ENCODE assay signal across 9 cellular contexts in the genomic region with DNA sequence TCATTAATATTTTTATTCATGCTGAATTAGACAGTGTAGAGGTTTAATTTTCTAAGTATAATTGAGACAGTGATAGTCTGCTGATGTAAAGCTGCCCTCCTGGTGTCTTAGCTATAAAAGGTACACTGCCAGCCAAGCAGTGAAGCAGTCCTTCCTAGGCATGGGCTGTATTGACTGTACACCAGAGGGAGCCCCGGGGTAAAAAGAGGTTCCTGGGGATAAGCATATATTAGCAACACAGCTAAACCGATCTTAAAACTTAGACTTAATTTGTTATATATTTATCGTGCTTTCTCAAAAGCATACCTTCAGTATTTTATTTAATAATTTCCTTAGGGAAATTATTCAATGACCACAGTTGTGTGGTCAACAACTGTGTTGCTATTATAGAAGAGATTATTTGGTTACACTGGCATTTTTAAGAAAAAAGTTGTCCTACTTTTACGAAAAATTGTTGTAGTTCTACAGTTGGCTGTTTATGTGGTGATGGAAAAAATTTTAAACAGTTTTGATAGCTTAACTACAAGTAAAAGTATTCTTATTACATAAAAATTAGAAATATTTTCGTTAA.
DNase-seq lines count a peak whose midpoint lies in the region; ATAC-seq, FAIRE-seq and TF ChIP-seq lines count a peak whose summit lies in the region.
"Had no signal": no experiment of that assay in that cellular context is flagged by ENCODE, and none has a peak within 500 bp of the region (broad histone marks: within the 10 kb centered on the region; RNA-seq: fewer than 3 reads in every experiment).

No MANE protein-coding gene starts in this region.

- no peak overlapping the region for H3K27ac ChIP-seq in PC-9

- ATAC-seq in mucosa of descending colon = peak; percentile 68

- H4K20me1 ChIP-seq in PC-9 (ENCODE audit: insufficient read depth) = no peaks in the 10 kb centered on the region

- TF ChIP-seq CTCF in HFFc6 (IDR thresholded peaks at IDR 0.05) = peak; percentile 73
- TF ChIP-seq CTCF in PC-9 (conservative IDR thresholded peaks at IDR 0.05) = peak; percentile 57
- TF ChIP-seq CTCF in cardiac fibroblast (IDR thresholded peaks at IDR 0.05; ENCODE audit: low read depth, low read length) = peak; percentile 57
- no peak for TF ChIP-seq CTCF in mucosa of descending colon (IDR thresholded peaks at IDR 0.05)

- H3K4me1 Mint-ChIP-seq in HFFc6 (ENCODE audit: low read depth) = peaks cover 71% of the 10 kb centered on the region

- H3K36me3 ChIP-seq in PC-9 (ENCODE audit: low read depth) (peaks cover 14% of the 10 kb centered on the region), mucosa of descending colon (ENCODE audit: low read depth) (no peaks in the 10 kb centered on the region)

- no peaks in the 10 kb centered on the region for H3K9me3 ChIP-seq in PC-9 (ENCODE audit: insufficient read depth, low read depth)
- H3K9me3 ChIP-seq in mucosa of descending colon = no peaks in the 10 kb centered on the region

- no peak overlapping the region for H2AFZ ChIP-seq in PC-9

- CTCF ChIA-PET in PC-9 (lab: Charles Lee) = interaction anchor here (1.1 kb wide), 1 partner anchor 444 kb away, joined by 7 read pairs; no protein-coding TSS in a partner anchor

- H3K27me3 Mint-ChIP-seq in HFFc6 (ENCODE audit: insufficient read depth) = peaks cover 49% of the 10 kb centered on the region

- intact Hi-C loops in PC-9 (cut with micrococcal nuclease; ENCODE audit: unreplicated experiment) (loop anchor here (1.0 to 5.0 kb wide), 2 partner anchors 64 to 443 kb away; no protein-coding TSS in a partner anchor), mucosa of descending colon (cut with DNase I, micrococcal nuclease) (no loop called here)

- H3K4me2 ChIP-seq in PC-9 = no peak overlapping the region

- peak overlapping the region; percentile 20; the same call in 1 of the 2 replicates for H3K4me3 Mint-ChIP-seq in HFFc6

- peaks cover 71% of the 10 kb centered on the region for H3K36me3 Mint-ChIP-seq in HFFc6 (ENCODE audit: low read depth)

- peak overlapping the region; percentile 63 for H3K27ac Mint-ChIP-seq in HFFc6

- H3K4me3 ChIP-seq in PC-9 (no peak overlapping the region), cardiac fibroblast (replicated peaks in 1 of 2; ENCODE audit: low read depth in 2 of 2, low read length in 2 of 2) (no peak overlapping the region), mucosa of descending colon (no peak overlapping the region)

- POLR2A ChIA-PET in PC-9 (lab: Charles Lee; ENCODE audit: unreplicated experiment) = no interaction called here

- peaks cover 8% of the 10 kb centered on the region; the same call in 1 of the 2 replicates for H3K9me3 Mint-ChIP-seq in HFFc6

- no peaks in the 10 kb centered on the region; the same call in 1 of the 2 replicates for H3F3A ChIP-seq in PC-9 (ENCODE audit: insufficient read depth, low read depth)

- no TSS peak for BruUV-seq in PC-9 (replicated peaks; lab: Mats Ljungman, UMichigan)

- peak; percentile 42 for DNase-seq in SIG-M5 treated with dmso at 0.1 percent for 504 hours (lab: John Stamatoyannopoulos, UW; ENCODE audit: unreplicated experiment)
- no peak for DNase-seq in SIG-M5 (lab: John Stamatoyannopoulos, UW)
- peak; percentile 41 for DNase-seq in HFFc6
- DNase-seq in PC-9 = peak in 1 of 2 experiments; percentile 37
- peak; percentile 64 to 66 for DNase-seq in cardiac fibroblast (ENCODE audit: low read depth in 2 of 2)
- peak in 1 of 3 donors; percentile 65 for DNase-seq in mucosa of descending colon
- no peak for DNase-seq in NCI-H128 (lab: John Stamatoyannopoulos, UW; ENCODE audit: unreplicated experiment)
- no peak for DNase-seq in frontal cortex (ENCODE audit: low spot score in 2 of 2)

- no peak for FAIRE-seq in frontal cortex (lab: Jason Lieb, UNC)
- FAIRE-seq: G401.6 had no signal

- no peaks in the 10 kb centered on the region for H3K27me3 ChIP-seq in PC-9 (ENCODE audit: insufficient read depth, low read depth)

- no peaks in the 10 kb centered on the region for H3K4me1 ChIP-seq in PC-9 (replicated peaks; ENCODE audit: insufficient read depth)
- no peaks in the 10 kb centered on the region for H3K4me1 ChIP-seq in mucosa of descending colon (ENCODE audit: low read depth)

- no peaks in the 10 kb centered on the region; the same call in 1 of the 2 replicates for H3K79me2 ChIP-seq in PC-9 (ENCODE audit: low read depth)

- H3K9me2 ChIP-seq in PC-9 (ENCODE audit: insufficient read depth) = no peaks in the 10 kb centered on the region

Comparison
In these comparisons a context has a peak if more than half of its experiments do, and no peak if none do; other contexts are left out.
1. DNase-seq: peak in SIG-M5 treated with dmso at 0.1 percent for 504 hours (single experiment), HFFc6 (single experiment) and cardiac fibroblast (2 of 2); none in SIG-M5 (single experiment), NCI-H128 (single experiment) and frontal cortex (0 of 2).